In genomic region chr1:28417441-28418277, GRCh38 we compare ENCODE assay signal across 8 cellular contexts. TPM values are rescaled to one million over a fixed set of nuclear protein-coding genes. Genes with fewer than 3 reads are reported as not detected.
DNase-seq lines count a peak whose midpoint lies in the region; ATAC-seq and TF ChIP-seq lines count a peak whose summit lies in the region.

No MANE protein-coding gene starts in this region.

- H3K27ac Mint-ChIP-seq in activated CD4-positive, alpha-beta T cell treated with anti-CD3 and anti-CD28 coated beads for 36 hours: peak overlapping the region; percentile 60

- TF ChIP-seq CTCF in spleen (IDR thresholded peaks at IDR 0.05 in 8 of 11, conservative IDR thresholded peaks at IDR 0.05 in 3 of 11): no peak
- TF ChIP-seq CTCF in tibial artery (IDR thresholded peaks at IDR 0.05): no peak

- H3K27me3 ChIP-seq in spleen (replicated peaks in 1 of 7): no peaks in the 10 kb centered on the region
- H3K27me3 ChIP-seq in tibial artery: no peaks in the 10 kb centered on the region

- POLR2A ChIA-PET in activated CD4-positive, alpha-beta T cell treated with anti-CD3 and anti-CD28 coated beads for 36 hours (lab: Charles Lee): no interaction called here

- peaks cover 2% of the 10 kb centered on the region for H3K36me3 Mint-ChIP-seq in activated CD4-positive, alpha-beta T cell treated with anti-CD3 and anti-CD28 coated beads for 36 hours (ENCODE audit: low read depth)

- H3K9me3 ChIP-seq in spleen (no peaks in the 10 kb centered on the region), tibial artery (no peaks in the 10 kb centered on the region)

- no peaks in the 10 kb centered on the region for H3K27me3 Mint-ChIP-seq in activated CD4-positive, alpha-beta T cell treated with anti-CD3 and anti-CD28 coated beads for 36 hours

- no peak for TF ChIP-seq POLR2A in spleen (IDR thresholded peaks at IDR 0.05)

- H3K4me1 ChIP-seq in spleen: peaks cover 3 to 41% (median 19%) of the 10 kb centered on the region in 6 donors
- peaks cover 0 to 9% (median 3%) of the 10 kb centered on the region in 4 donors for H3K4me1 ChIP-seq in tibial artery

- no peak overlapping the region for H3K4me3 Mint-ChIP-seq in activated CD4-positive, alpha-beta T cell treated with anti-CD3 and anti-CD28 coated beads for 36 hours

- ATAC-seq in activated CD4-positive, alpha-beta T cell treated with anti-CD3 and anti-CD28 coated beads for 36 hours: peak; percentile 92
- ATAC-seq in HG03442 (IDR thresholded peaks at IDR 0.05; ENCODE audit: unreplicated experiment): no peak

- 30 to 44% (median 33%) methylated on average over 4 of the region's 4 CpGs for WGBS in spleen, 5 donors

- H3K36me3 ChIP-seq in spleen (no peaks in the 10 kb centered on the region), tibial artery (no peaks in the 10 kb centered on the region)

- intact Hi-C loops in activated CD4-positive, alpha-beta T cell treated with anti-CD3 and anti-CD28 coated beads for 36 hours (cut with DNase I, micrococcal nuclease): no loop called here
- intact Hi-C loops in spleen (cut with DNase I; ENCODE audit: low total_unique reads) (no loop called here), tibial artery (cut with DNase I; ENCODE audit: low total_unique reads) (no loop called here)

- H3K4me3 ChIP-seq in spleen (peak overlapping the region in 2 of 8 donors; percentile 23 to 52), tibial artery (no peak overlapping the region)

- CTCF ChIA-PET in activated CD4-positive, alpha-beta T cell treated with anti-CD3 and anti-CD28 coated beads for 36 hours (lab: Charles Lee): interaction anchor here (0.5 to 1.0 kb wide), 2 partner anchors 18 to 53 kb away, joined by 3 read pairs; no protein-coding TSS in a partner anchor

- H3K4me1 Mint-ChIP-seq in activated CD4-positive, alpha-beta T cell treated with anti-CD3 and anti-CD28 coated beads for 36 hours: peaks cover 16% of the 10 kb centered on the region

- H3K9me3 Mint-ChIP-seq in activated CD4-positive, alpha-beta T cell treated with anti-CD3 and anti-CD28 coated beads for 36 hours (ENCODE audit: low read depth): no peaks in the 10 kb centered on the region

- H3K27ac ChIP-seq in spleen: peak overlapping the region in 5 of 8 donors; percentile 17 to 59 (median 46)
- no peak overlapping the region for H3K27ac ChIP-seq in tibial artery

- DNase-seq in activated CD4-positive, alpha-beta T cell treated with anti-CD3 and anti-CD28 coated beads for 36 hours: peak; percentile 42
- DNase-seq in activated CD4-positive, alpha-beta T cell treated with anti-CD3 and anti-CD28 coated beads for 1 hour: no peak
- DNase-seq in NCI-H460 (ENCODE audit: extremely low read depth, low read depth) (peak; percentile 90), spleen (no peak), activated gamma-delta T cell (lab: John Stamatoyannopoulos, UW) (no peak), tibial artery (no peak)
- peak; percentile 0 for DNase-seq in central memory CD4-positive, alpha-beta T cell

RNA-seq across cellular contexts. Expression of gene PHACTR4, which starts 48.1 kb away (rescaled TPM):
- 10 to 100 TPM; 23.0 to 30.1 TPM for total RNA-seq in activated CD4-positive, alpha-beta T cell treated with anti-CD3 and anti-CD28 coated beads for 36 hours
- total RNA-seq in NCI-H460 (2014; rRNA removed; shearing (Covaris generic)): 10.9 and 13.0 TPM in 2 replicates
- polyA plus RNA-seq in NCI-H460 (2014; cell fraction: nucleus; rRNA removed): 6.5 and 13.7 TPM in 2 replicates
- 10 to 100 TPM; 24.1 to 55.9 (median 32.9) TPM for total RNA-seq in spleen
- 10 to 100 TPM in 1 of 3 donors, 1 to 10 TPM in 2; 8.2 to 16.4 (median 8.9) TPM for polyA plus RNA-seq in spleen

Comparison
In these comparisons a context has a peak if more than half of its experiments do, and no peak if none do; other contexts are left out.
1. DNase-seq: peak in activated CD4-positive, alpha-beta T cell treated with anti-CD3 and anti-CD28 coated beads for 36 hours (single experiment), NCI-H460 (single experiment) and central memory CD4-positive, alpha-beta T cell (single experiment); none in activated CD4-positive, alpha-beta T cell treated with anti-CD3 and anti-CD28 coated beads for 1 hour (single experiment), spleen (single experiment), activated gamma-delta T cell (single experiment) and tibial artery (0 of 2).
2. H3K27ac ChIP-seq: peak in spleen (5 of 8); none in tibial artery (0 of 2).